ENCODE assay signal across 8 cellular contexts in genomic region chr20:50115041-50115512, GRCh38. TPM values are rescaled to one million over a fixed set of nuclear protein-coding genes. Genes with fewer than 3 reads are reported as not detected.
DNase-seq lines count a peak whose midpoint lies in the region; ATAC-seq and TF ChIP-seq lines count a peak whose summit lies in the region.

No MANE protein-coding gene starts in this region.

- no peaks in the 10 kb centered on the region for H3K27me3 Mint-ChIP-seq in naive thymus-derived CD8-positive, alpha-beta T cell

- peak overlapping the region in 9 of 10 donors; percentile 90 to 97 (median 94) for H3K27ac Mint-ChIP-seq in naive thymus-derived CD8-positive, alpha-beta T cell

- H3K9ac ChIP-seq in KMS-11 = peak overlapping the region; percentile 40; the same call in 1 of the 2 replicates

- DNase-seq in AG09309 (ENCODE audit: low read depth) (no peak), inferior parietal cortex (ENCODE audit: extremely low spot score) (no peak), SHP77 treated with DMSO at 0.1 percent for 48 hours (lab: John Stamatoyannopoulos, UW) (no peak), iPS-NIHi11 (ENCODE audit: low spot score) (no peak), D341Med (ENCODE audit: low spot score) (no peak)
- no peak for DNase-seq in naive thymus-derived CD8-positive, alpha-beta T cell

- H3K79me2 ChIP-seq in KMS-11 (ENCODE audit: insufficient read depth, low read depth) = peaks cover 33% of the 10 kb centered on the region

- no peaks in the 10 kb centered on the region for H3K36me3 ChIP-seq in KMS-11 (ENCODE audit: insufficient read depth)

- no peaks in the 10 kb centered on the region for H3K36me3 Mint-ChIP-seq in naive thymus-derived CD8-positive, alpha-beta T cell

- H3K27me3 ChIP-seq in KMS-11 (ENCODE audit: insufficient read depth, low read depth) = no peaks in the 10 kb centered on the region

- H3K4me2 ChIP-seq in KMS-11 = peak overlapping the region; percentile 73

- H2AFZ ChIP-seq in KMS-11 (ENCODE audit: low read depth) = peak overlapping the region; percentile 67

- no peak for ATAC-seq in naive thymus-derived CD8-positive, alpha-beta T cell

- no peaks in the 10 kb centered on the region for H3K9me3 Mint-ChIP-seq in naive thymus-derived CD8-positive, alpha-beta T cell

- TF ChIP-seq CTCF in AG09309 (IDR thresholded peaks at IDR 0.05; ENCODE audit: control insufficient read depth, insufficient read depth, low read depth, low read length, missing control alignments) = no peak
- TF ChIP-seq CTCF in KMS-11 (conservative IDR thresholded peaks at IDR 0.05; ENCODE audit: low read depth, low read length) = no peak

- H3K4me3 ChIP-seq in AG09309 (ENCODE audit: control insufficient read depth, low read depth, low read length) (peak overlapping the region; percentile 39; the same call in 1 of the 2 replicates), KMS-11 (IDR thresholded peaks at IDR 0.05; ENCODE audit: insufficient read depth, low read depth, low read length) (no peak overlapping the region)

- POLR2A ChIA-PET in naive thymus-derived CD8-positive, alpha-beta T cell (lab: Charles Lee) = interaction anchor here (0.8 to 4.1 kb wide), 7 partner anchors 15 to 178 kb away, joined by 3 to 35 read pairs (median 9); partner anchors contain the start of genes CEBPB, PEDS1 and RNF114

- peaks cover 41% of the 10 kb centered on the region for H3K4me1 ChIP-seq in KMS-11 (ENCODE audit: low read depth, poor library complexity, severe bottlenecking)

- H4K20me1 ChIP-seq in KMS-11 (ENCODE audit: insufficient read depth) = peaks cover 10% of the 10 kb centered on the region; the same call in 1 of the 2 replicates

- H3K4me1 Mint-ChIP-seq in naive thymus-derived CD8-positive, alpha-beta T cell = peaks cover 38 to 63% (median 61%) of the 10 kb centered on the region in 4 donors

- H3K4me3 Mint-ChIP-seq in naive thymus-derived CD8-positive, alpha-beta T cell = peak overlapping the region; percentile 84 to 98 (median 92)

- H3K27ac ChIP-seq in KMS-11 = no peak overlapping the region
- peak overlapping the region; percentile 73 for H3K27ac ChIP-seq in cingulate gyrus (ENCODE audit: low read depth, low read length)

RNA-seq across cellular contexts. Expression of gene UBE2V1, which starts 2.1 kb away (rescaled TPM):
- 100 to 1,000 TPM; 154 to 165 TPM for total RNA-seq in naive thymus-derived CD8-positive, alpha-beta T cell
- polyA plus RNA-seq in naive thymus-derived CD8-positive, alpha-beta T cell = 100 to 1,000 TPM; 141 to 155 (median 148) TPM

RNA-seq across cellular contexts. Expression of gene PEDS1, which starts 38.4 kb away (rescaled TPM):
- total RNA-seq in naive thymus-derived CD8-positive, alpha-beta T cell = 10 to 100 TPM; 15.8 to 17.1 TPM
- polyA plus RNA-seq in naive thymus-derived CD8-positive, alpha-beta T cell = 10 to 100 TPM; 13.0 to 30.2 (median 14.4) TPM
